22 cellular contexts compared by ENCODE assay signal in genomic region chr17:41534899-41535546, GRCh38. TPM values are rescaled to one million over a fixed set of nuclear protein-coding genes. Genes with fewer than 3 reads are reported as not detected.
DNase-seq lines count a peak whose midpoint lies in the region; ATAC-seq, FAIRE-seq and TF ChIP-seq lines count a peak whose summit lies in the region.
"Had no signal": no experiment of that assay in that cellular context is flagged by ENCODE, and none has a peak within 500 bp of the region (broad histone marks: within the 10 kb centered on the region; RNA-seq: fewer than 3 reads in every experiment).

No MANE protein-coding gene starts in this region.

- no peak overlapping the region for H3K4me2 ChIP-seq in HepG2 (ENCODE audit: low read depth, low read length)

- CTCF ChIA-PET in HepG2 (lab: Yijun Ruan, JAX; ENCODE audit: low intra/inter-chr PET ratio, low total read pairs), result interaction anchor here (1.3 to 1.7 kb wide), 2 partner anchors 14 to 48 kb away, joined by 3 read pairs; no protein-coding TSS in a partner anchor

- TF ChIP-seq EP300 in HepG2 (IDR thresholded peaks at IDR 0.05; ENCODE audit: low read depth in 2 of 2, low read length in 2 of 2) (no peak), HepG2 (CRISPR knock-in tag; IDR thresholded peaks at IDR 0.05; ENCODE audit: borderline replicate concordance) (no peak)

- H3K27me3 ChIP-seq in HepG2 (ENCODE audit: control insufficient read depth in 1 of 2, insufficient read depth in 2 of 2, low read length in 2 of 2), result peaks cover 0 to 9% of the 10 kb centered on the region in 2 experiments; a peak in 2 of 5 replicates
- H3K27me3 ChIP-seq in right lobe of liver, result no peaks in the 10 kb centered on the region
- H3K27me3 ChIP-seq in endodermal cell (ENCODE audit: control insufficient read depth, insufficient read depth, low read length, poor library complexity, severe bottlenecking), result no peaks in the 10 kb centered on the region
- H3K27me3 ChIP-seq: ascending aorta, pancreas had no signal

- H3K36me3 Mint-ChIP-seq in endodermal cell (ENCODE audit: low read depth), result no peaks in the 10 kb centered on the region
- H3K36me3 Mint-ChIP-seq: activated naive CD4-positive, alpha-beta T cell treated with anti-CD3 and anti-CD28 coated beads, Interleukin-2, amount 50 U/mL, for 72 hours; stimulated activated effector memory CD8-positive, alpha-beta T cell treated with anti-CD3 and anti-CD28 coated beads, Interleukin-12 subunit alpha, Interleukin-12 subunit beta, amount 100 ng/mL, for 72 hours had no signal

- H3K4me3 ChIP-seq in HepG2 (replicated peaks in 1 of 3; ENCODE audit: insufficient read depth in 1 of 3, low read depth in 2 of 3, low read length in 3 of 3) (no peak overlapping the region), right lobe of liver (no peak overlapping the region), endodermal cell (ENCODE audit: low read length) (no peak overlapping the region), coronary artery (no peak overlapping the region)
- H3K4me3 ChIP-seq: ascending aorta, pancreas, suprapubic skin had no signal

- H4K20me1 ChIP-seq in HepG2 (ENCODE audit: insufficient read depth, low read length), result no peaks in the 10 kb centered on the region

- intact Hi-C loops in HepG2 (cut with micrococcal nuclease; ENCODE audit: unreplicated experiment) (loop anchor here (10.0 kb wide), 1 partner anchor 120 kb away; no protein-coding TSS in a partner anchor), right lobe of liver (cut with DNase I) (no loop called here)

- H2AFZ ChIP-seq in HepG2 (ENCODE audit: low read length), result no peak overlapping the region

- H3K4me1 ChIP-seq in HepG2 (ENCODE audit: insufficient read depth, low read length) (peaks cover 64% of the 10 kb centered on the region), right lobe of liver (no peaks in the 10 kb centered on the region), endodermal cell (ENCODE audit: control insufficient read depth, insufficient read depth, low read length) (peaks cover 28% of the 10 kb centered on the region)
- H3K4me1 ChIP-seq: ascending aorta, pancreas had no signal

- H3K27ac Mint-ChIP-seq in endodermal cell, result no peak overlapping the region
- H3K27ac Mint-ChIP-seq: activated naive CD4-positive, alpha-beta T cell treated with anti-CD3 and anti-CD28 coated beads, Interleukin-2, amount 50 U/mL, for 72 hours; stimulated activated effector memory CD8-positive, alpha-beta T cell treated with anti-CD3 and anti-CD28 coated beads, Interleukin-12 subunit alpha, Interleukin-12 subunit beta, amount 100 ng/mL, for 72 hours had no signal

- ATAC-seq in HepG2 (no peak), right lobe of liver (no peak), GM19395 (IDR thresholded peaks at IDR 0.05; ENCODE audit: unreplicated experiment) (no peak)
- ATAC-seq: activated naive CD4-positive, alpha-beta T cell treated with anti-CD3 and anti-CD28 coated beads, Interleukin-2, amount 50 U/mL, for 72 hours; Right ventricle myocardium inferior; sciatic nerve had no signal

- no peaks in the 10 kb centered on the region for H3K27me3 Mint-ChIP-seq in endodermal cell (ENCODE audit: insufficient read depth)

- BruUV-seq in HepG2 (replicated peaks; lab: Mats Ljungman, UMichigan), result no TSS peak

- H3K27ac ChIP-seq in HepG2 (ENCODE audit: extremely low read length, insufficient read depth, low read length) (no peak overlapping the region), right lobe of liver (no peak overlapping the region), endodermal cell (ENCODE audit: low read depth, low read length) (no peak overlapping the region), coronary artery (no peak overlapping the region)
- H3K27ac ChIP-seq: ascending aorta, pancreas, suprapubic skin had no signal

- H3K9me3 ChIP-seq in HepG2 (ENCODE audit: low read length), result no peaks in the 10 kb centered on the region
- H3K9me3 ChIP-seq in right lobe of liver, result no peaks in the 10 kb centered on the region
- no peaks in the 10 kb centered on the region for H3K9me3 ChIP-seq in endodermal cell (ENCODE audit: control insufficient read depth, low read length)
- H3K9me3 ChIP-seq: ascending aorta, pancreas, suprapubic skin had no signal

- H3K9ac ChIP-seq in HepG2 (ENCODE audit: insufficient read depth, low read depth, low read length) (no peak overlapping the region), endodermal cell (ENCODE audit: extremely low read depth, low read length, poor library complexity, severe bottlenecking) (no peak overlapping the region)

- 0 out of 2 replicates have a peak, but pooled peaks have one; percentile 8 for TF ChIP-seq CTCF in HepG2 (CRISPR knock-in tag; IDR thresholded peaks at IDR 0.05)
- no peak for TF ChIP-seq CTCF in right lobe of liver (IDR thresholded peaks at IDR 0.05)
- peak; percentile 44 for TF ChIP-seq CTCF in endodermal cell (conservative IDR thresholded peaks at IDR 0.05)
- TF ChIP-seq CTCF in coronary artery (IDR thresholded peaks at IDR 0.05), result no peak

- no peak for FAIRE-seq in HepG2 (lab: Jason Lieb, UNC)
- FAIRE-seq: pancreas had no signal

- TF ChIP-seq POLR2A in HepG2 (IDR thresholded peaks at IDR 0.05; ENCODE audit: insufficient read depth in 1 of 2, low read depth in 2 of 2, low read length in 2 of 2) (no peak), right lobe of liver (IDR thresholded peaks at IDR 0.05) (no peak)

- no peak overlapping the region for H3K4me3 Mint-ChIP-seq in endodermal cell
- H3K4me3 Mint-ChIP-seq: central memory CD8-positive, alpha-beta T cell; stimulated activated effector memory CD8-positive, alpha-beta T cell treated with anti-CD3 and anti-CD28 coated beads, Interleukin-12 subunit alpha, Interleukin-12 subunit beta, amount 100 ng/mL, for 72 hours had no signal

- no peaks in the 10 kb centered on the region for H3K9me3 Mint-ChIP-seq in endodermal cell
- H3K9me3 Mint-ChIP-seq: activated naive CD4-positive, alpha-beta T cell treated with anti-CD3 and anti-CD28 coated beads, Interleukin-2, amount 50 U/mL, for 72 hours; central memory CD8-positive, alpha-beta T cell; stimulated activated effector memory CD8-positive, alpha-beta T cell treated with anti-CD3 and anti-CD28 coated beads, Interleukin-12 subunit alpha, Interleukin-12 subunit beta, amount 100 ng/mL, for 72 hours had no signal

- WGBS in HepG2 (ENCODE audit: low lambda C conversion rate), result 27% methylated on average over 5 of the region's 7 CpGs
- 52% methylated on average over 5 of the region's 7 CpGs for WGBS in right lobe of liver (ENCODE audit: insufficient coverage, low coverage, low lambda C conversion rate, missing lambda C conversion rate)
- WGBS in endodermal cell (ENCODE audit: insufficient coverage in 1 of 2, insufficient read length in 1 of 2), 2 experiments, result 81 to 95% methylated on average over 2 to 7 of the region's 7 CpGs

- no peak for DNase-seq in HepG2 (ENCODE audit: low spot score)
- DNase-seq in right lobe of liver, result no peak
- DNase-seq in endodermal cell, result peak; percentile 53
- no peak for DNase-seq in coronary artery (ENCODE audit: low spot score)
- DNase-seq in islet precursor cell, result no peak
- DNase-seq: activated CD4-positive, alpha-beta T cell treated with anti-CD3 and anti-CD28 coated beads for 48 hours; C1 segment of cervical spinal cord; DMS 273 treated with DMSO at 0.1 percent for 48 hours; foreskin melanocyte; kidney glomerular epithelial cell; NCI-H1105 treated with DMSO at 0.1 percent for 48 hours; NCI-H2081; NCI-H524 had no signal

- POLR2A ChIA-PET in HepG2 (lab: Yijun Ruan, JAX), result no interaction called here

- H3K36me3 ChIP-seq in HepG2 (replicated peaks in 1 of 2; ENCODE audit: control insufficient read depth in 1 of 2, insufficient read depth in 2 of 2, low read length in 2 of 2) (no peaks in the 10 kb centered on the region), right lobe of liver (no peaks in the 10 kb centered on the region), endodermal cell (ENCODE audit: control insufficient read depth, insufficient read depth, low read length) (no peaks in the 10 kb centered on the region)
- H3K36me3 ChIP-seq: ascending aorta, pancreas, suprapubic skin had no signal

- TF ChIP-seq RAD21 in HepG2 (CRISPR knock-in tag; IDR thresholded peaks at IDR 0.05), result no peak

- in situ Hi-C loops in HepG2 (cut with HindIII; ENCODE audit: extremely low pct_ligation_motif_present, low pct_unique_long_range_greater_than_20kb), result no loop called here

- H3K4me1 Mint-ChIP-seq in endodermal cell, result peaks cover 76% of the 10 kb centered on the region
- H3K4me1 Mint-ChIP-seq: central memory CD8-positive, alpha-beta T cell; stimulated activated effector memory CD8-positive, alpha-beta T cell treated with anti-CD3 and anti-CD28 coated beads, Interleukin-12 subunit alpha, Interleukin-12 subunit beta, amount 100 ng/mL, for 72 hours had no signal

- no peaks in the 10 kb centered on the region for H3K79me2 ChIP-seq in HepG2 (ENCODE audit: insufficient read depth, low read length)

RNA-seq across cellular contexts. Expression of gene KRT19, which starts 6.9 kb away (rescaled TPM):
- 114 and 131 TPM in 2 replicates for total RNA-seq in HepG2 (2016; rRNA removed; fragmentation: Illumina TruSeq; extraction: Trizol)
- 56.4 and 59.6 TPM in 2 replicates for total RNA-seq in HepG2 (2016; cell fraction: cytosol; rRNA removed; fragmentation: Illumina TruSeq; extraction: Trizol; ENCODE audit: low read depth)
- 112 and 133 TPM in 2 replicates for total RNA-seq in HepG2 (2016; cell fraction: insoluble cytoplasmic fraction; rRNA removed; fragmentation: Illumina TruSeq; extraction: Trizol)
- 51.6 and 55.7 TPM in 2 replicates for total RNA-seq in HepG2 (2016; cell fraction: membrane; rRNA removed; fragmentation: Illumina TruSeq; extraction: Trizol)
- 57.9 and 58.1 TPM in 2 replicates for total RNA-seq in HepG2 (2016; cell fraction: nucleus; rRNA removed; fragmentation: Illumina TruSeq; extraction: Trizol)
- polyA plus RNA-seq in HepG2 (2011; rRNA removed), result 142 and 154 TPM in 2 replicates
- polyA plus RNA-seq in HepG2 (2011; cell fraction: cytosol; rRNA removed), result 133 and 195 TPM in 2 replicates
- polyA plus RNA-seq in HepG2 (2011; cell fraction: nucleus; rRNA removed), result 87.0 and 93.3 TPM in 2 replicates
- polyA plus RNA-seq in HepG2 (2012), result 47.9 and 55.2 TPM in 2 replicates
- polyA plus RNA-seq in HepG2 (2016; cell fraction: cytosol; fragmentation: Illumina TruSeq; extraction: Trizol; ENCODE audit: low read depth), result 48.0 and 50.3 TPM in 2 replicates
- 100 and 108 TPM in 2 replicates for polyA plus RNA-seq in HepG2 (2016; cell fraction: insoluble cytoplasmic fraction; fragmentation: Illumina TruSeq; extraction: Trizol; ENCODE audit: low read depth)
- 41.2 and 41.6 TPM in 2 replicates for polyA plus RNA-seq in HepG2 (2016; cell fraction: membrane; fragmentation: Illumina TruSeq; extraction: Trizol; ENCODE audit: low read depth)
- 79.3 and 85.0 TPM in 2 replicates for polyA plus RNA-seq in HepG2 (2016; cell fraction: nucleus; fragmentation: Illumina TruSeq; extraction: Trizol; ENCODE audit: insufficient read depth, low read depth)
- polyA minus RNA-seq in HepG2 (2011; rRNA and poly(A)+ RNA removed; ENCODE audit: low replicate concordance), result 163 and 173 TPM in 2 replicates
- 82.1 and 108 TPM in 2 replicates for polyA minus RNA-seq in HepG2 (2011; cell fraction: cytosol; rRNA and poly(A)+ RNA removed)
- 23.6 and 27.8 TPM in 2 replicates for polyA minus RNA-seq in HepG2 (2011; cell fraction: nucleus; rRNA and poly(A)+ RNA removed)
- 1 to 10 TPM in 5 of 6 experiments, under 1 TPM in 1; 0.87 to 4.3 (median 2.5) TPM for total RNA-seq in right lobe of liver
- total RNA-seq in endodermal cell, result 1,000 to 10,000 TPM in 1 of 2 donors, 100 to 1,000 TPM in 1; 750 to 1,012 TPM
- 178 TPM for polyA plus RNA-seq in endodermal cell (2013, experiment 1 of 2)
- 191 TPM for polyA plus RNA-seq in endodermal cell (2013, experiment 2 of 2)
- total RNA-seq: activated naive CD4-positive, alpha-beta T cell treated with anti-CD3 and anti-CD28 coated beads, Interleukin-2, amount 50 U/mL, for 72 hours had no signal

RNA-seq across cellular contexts. Expression of gene KRT15, which starts 16.3 kb away (rescaled TPM):
- total RNA-seq in HepG2 (2016; rRNA removed; fragmentation: Illumina TruSeq; extraction: Trizol) (0.46 and 0.94 TPM in 2 replicates), right lobe of liver (not detected), endodermal cell (1 to 10 TPM in 1 of 2 donors, under 1 TPM in 1; 0.95 to 1.2 TPM)
- total RNA-seq in HepG2 (2016; cell fraction: cytosol; rRNA removed; fragmentation: Illumina TruSeq; extraction: Trizol; ENCODE audit: low read depth), result 0.26 and 0.30 TPM in 2 replicates
- 0.52 and 0.62 TPM in 2 replicates for total RNA-seq in HepG2 (2016; cell fraction: insoluble cytoplasmic fraction; rRNA removed; fragmentation: Illumina TruSeq; extraction: Trizol)
- 0.53 and 0.59 TPM in 2 replicates for total RNA-seq in HepG2 (2016; cell fraction: membrane; rRNA removed; fragmentation: Illumina TruSeq; extraction: Trizol)
- 0.63 and 1.2 TPM in 2 replicates for total RNA-seq in HepG2 (2016; cell fraction: nucleus; rRNA removed; fragmentation: Illumina TruSeq; extraction: Trizol)
- 0.63 and 1.2 TPM in 2 replicates for polyA plus RNA-seq in HepG2 (2011; rRNA removed)
- 0.85 and 0.87 TPM in 2 replicates for polyA plus RNA-seq in HepG2 (2011; cell fraction: cytosol; rRNA removed)
- polyA plus RNA-seq in HepG2 (2011; cell fraction: nucleus; rRNA removed), result 1.6 and 2.2 TPM in 2 replicates
- polyA plus RNA-seq in HepG2 (2012), result 0.27 and 0.33 TPM in 2 replicates
- 0.18 and 0.42 TPM in 2 replicates for polyA plus RNA-seq in HepG2 (2016; cell fraction: cytosol; fragmentation: Illumina TruSeq; extraction: Trizol; ENCODE audit: low read depth)
- 0.56 and 0.61 TPM in 2 replicates for polyA plus RNA-seq in HepG2 (2016; cell fraction: insoluble cytoplasmic fraction; fragmentation: Illumina TruSeq; extraction: Trizol; ENCODE audit: low read depth)
- polyA plus RNA-seq in HepG2 (2016; cell fraction: membrane; fragmentation: Illumina TruSeq; extraction: Trizol; ENCODE audit: low read depth), result 0.31 and 0.50 TPM in 2 replicates
- 1.0 TPM in 2 replicates for polyA plus RNA-seq in HepG2 (2016; cell fraction: nucleus; fragmentation: Illumina TruSeq; extraction: Trizol; ENCODE audit: insufficient read depth, low read depth)
- polyA minus RNA-seq in HepG2 (2011; rRNA and poly(A)+ RNA removed; ENCODE audit: low replicate concordance), result 0.28 and 4.2 TPM in 2 replicates
- 1.1 TPM in 1 of 2 replicates, not detected in the other for polyA minus RNA-seq in HepG2 (2011; cell fraction: cytosol; rRNA and poly(A)+ RNA removed)
- polyA minus RNA-seq in HepG2 (2011; cell fraction: nucleus; rRNA and poly(A)+ RNA removed), result 0.39 and 0.62 TPM in 2 replicates
- not detected for polyA plus RNA-seq in endodermal cell (2013, experiment 1 of 2)
- polyA plus RNA-seq in endodermal cell (2013, experiment 2 of 2), result not detected
- total RNA-seq: activated naive CD4-positive, alpha-beta T cell treated with anti-CD3 and anti-CD28 coated beads, Interleukin-2, amount 50 U/mL, for 72 hours; Right ventricle myocardium inferior had no signal

RNA-seq across cellular contexts. Expression of gene KRT13, which starts 29.6 kb away (rescaled TPM):
- not detected in 2 replicates for total RNA-seq in HepG2 (2016; rRNA removed; fragmentation: Illumina TruSeq; extraction: Trizol)
- total RNA-seq in HepG2 (2016; cell fraction: cytosol; rRNA removed; fragmentation: Illumina TruSeq; extraction: Trizol; ENCODE audit: low read depth), result not detected in 2 replicates
- not detected in 2 replicates for total RNA-seq in HepG2 (2016; cell fraction: insoluble cytoplasmic fraction; rRNA removed; fragmentation: Illumina TruSeq; extraction: Trizol)
- total RNA-seq in HepG2 (2016; cell fraction: membrane; rRNA removed; fragmentation: Illumina TruSeq; extraction: Trizol), result not detected in 2 replicates
- not detected in 2 replicates for total RNA-seq in HepG2 (2016; cell fraction: nucleus; rRNA removed; fragmentation: Illumina TruSeq; extraction: Trizol)
- 0.30 TPM in 1 of 2 replicates, not detected in the other for polyA plus RNA-seq in HepG2 (2011; rRNA removed)
- 0.05 TPM in 1 of 2 replicates, not detected in the other for polyA plus RNA-seq in HepG2 (2011; cell fraction: cytosol; rRNA removed)
- polyA plus RNA-seq in HepG2 (2011; cell fraction: nucleus; rRNA removed), result 0.09 TPM in 1 of 2 replicates, not detected in the other
- not detected in 2 replicates for polyA plus RNA-seq in HepG2 (2012)
- polyA plus RNA-seq in HepG2 (2016; cell fraction: cytosol; fragmentation: Illumina TruSeq; extraction: Trizol; ENCODE audit: low read depth), result not detected in 2 replicates
- not detected in 2 replicates for polyA plus RNA-seq in HepG2 (2016; cell fraction: insoluble cytoplasmic fraction; fragmentation: Illumina TruSeq; extraction: Trizol; ENCODE audit: low read depth)
- not detected in 2 replicates for polyA plus RNA-seq in HepG2 (2016; cell fraction: membrane; fragmentation: Illumina TruSeq; extraction: Trizol; ENCODE audit: low read depth)
- polyA plus RNA-seq in HepG2 (2016; cell fraction: nucleus; fragmentation: Illumina TruSeq; extraction: Trizol; ENCODE audit: insufficient read depth, low read depth), result not detected in 2 replicates
- polyA minus RNA-seq in HepG2 (2011; rRNA and poly(A)+ RNA removed; ENCODE audit: low replicate concordance), result 0.70 TPM in 1 of 2 replicates, not detected in the other
- not detected in 2 replicates for polyA minus RNA-seq in HepG2 (2011; cell fraction: cytosol; rRNA and poly(A)+ RNA removed)
- polyA minus RNA-seq in HepG2 (2011; cell fraction: nucleus; rRNA and poly(A)+ RNA removed), result not detected in 2 replicates
- total RNA-seq in right lobe of liver, result 1 to 10 TPM in 1 of 6 experiments, not detected in 5; 1.6 TPM
- total RNA-seq in endodermal cell, result not detected
- not detected for polyA plus RNA-seq in endodermal cell (2013, experiment 1 of 2)
- not detected for polyA plus RNA-seq in endodermal cell (2013, experiment 2 of 2)
- total RNA-seq: activated naive CD4-positive, alpha-beta T cell treated with anti-CD3 and anti-CD28 coated beads, Interleukin-2, amount 50 U/mL, for 72 hours; Right ventricle myocardium inferior had no signal

RNA-seq across cellular contexts. Expression of gene KRT9, which starts 36.8 kb away (rescaled TPM):
- total RNA-seq in HepG2 (2016; rRNA removed; fragmentation: Illumina TruSeq; extraction: Trizol) (not detected in 2 replicates), right lobe of liver (not detected), endodermal cell (not detected)
- not detected in 2 replicates for total RNA-seq in HepG2 (2016; cell fraction: cytosol; rRNA removed; fragmentation: Illumina TruSeq; extraction: Trizol; ENCODE audit: low read depth)
- not detected in 2 replicates for total RNA-seq in HepG2 (2016; cell fraction: insoluble cytoplasmic fraction; rRNA removed; fragmentation: Illumina TruSeq; extraction: Trizol)
- total RNA-seq in HepG2 (2016; cell fraction: membrane; rRNA removed; fragmentation: Illumina TruSeq; extraction: Trizol), result not detected in 2 replicates
- not detected in 2 replicates for total RNA-seq in HepG2 (2016; cell fraction: nucleus; rRNA removed; fragmentation: Illumina TruSeq; extraction: Trizol)
- polyA plus RNA-seq in HepG2 (2011; rRNA removed), result not detected in 2 replicates
- not detected in 2 replicates for polyA plus RNA-seq in HepG2 (2011; cell fraction: cytosol; rRNA removed)
- not detected in 2 replicates for polyA plus RNA-seq in HepG2 (2011; cell fraction: nucleus; rRNA removed)
- polyA plus RNA-seq in HepG2 (2012), result not detected in 2 replicates
- polyA plus RNA-seq in HepG2 (2016; cell fraction: cytosol; fragmentation: Illumina TruSeq; extraction: Trizol; ENCODE audit: low read depth), result not detected in 2 replicates
- not detected in 2 replicates for polyA plus RNA-seq in HepG2 (2016; cell fraction: insoluble cytoplasmic fraction; fragmentation: Illumina TruSeq; extraction: Trizol; ENCODE audit: low read depth)
- polyA plus RNA-seq in HepG2 (2016; cell fraction: membrane; fragmentation: Illumina TruSeq; extraction: Trizol; ENCODE audit: low read depth), result not detected in 2 replicates
- polyA plus RNA-seq in HepG2 (2016; cell fraction: nucleus; fragmentation: Illumina TruSeq; extraction: Trizol; ENCODE audit: insufficient read depth, low read depth), result not detected in 2 replicates
- polyA minus RNA-seq in HepG2 (2011; rRNA and poly(A)+ RNA removed; ENCODE audit: low replicate concordance), result 0.19 TPM in 1 of 2 replicates, not detected in the other
- not detected in 2 replicates for polyA minus RNA-seq in HepG2 (2011; cell fraction: cytosol; rRNA and poly(A)+ RNA removed)
- polyA minus RNA-seq in HepG2 (2011; cell fraction: nucleus; rRNA and poly(A)+ RNA removed), result not detected in 2 replicates
- polyA plus RNA-seq in endodermal cell (2013, experiment 1 of 2), result not detected
- polyA plus RNA-seq in endodermal cell (2013, experiment 2 of 2), result not detected
- total RNA-seq: activated naive CD4-positive, alpha-beta T cell treated with anti-CD3 and anti-CD28 coated beads, Interleukin-2, amount 50 U/mL, for 72 hours; ascending aorta; pancreas; Right ventricle myocardium inferior; sciatic nerve had no signal
- polyA plus RNA-seq: pancreas had no signal

RNA-seq across cellular contexts. Expression of gene KRT36, which starts 45.3 kb away (rescaled TPM):
- total RNA-seq in HepG2 (2016; rRNA removed; fragmentation: Illumina TruSeq; extraction: Trizol) (not detected in 2 replicates), right lobe of liver (not detected), endodermal cell (not detected)
- not detected in 2 replicates for total RNA-seq in HepG2 (2016; cell fraction: cytosol; rRNA removed; fragmentation: Illumina TruSeq; extraction: Trizol; ENCODE audit: low read depth)
- total RNA-seq in HepG2 (2016; cell fraction: insoluble cytoplasmic fraction; rRNA removed; fragmentation: Illumina TruSeq; extraction: Trizol), result not detected in 2 replicates
- total RNA-seq in HepG2 (2016; cell fraction: membrane; rRNA removed; fragmentation: Illumina TruSeq; extraction: Trizol), result not detected in 2 replicates
- not detected in 2 replicates for total RNA-seq in HepG2 (2016; cell fraction: nucleus; rRNA removed; fragmentation: Illumina TruSeq; extraction: Trizol)
- polyA plus RNA-seq in HepG2 (2011; rRNA removed), result not detected in 2 replicates
- polyA plus RNA-seq in HepG2 (2011; cell fraction: cytosol; rRNA removed), result not detected in 2 replicates
- not detected in 2 replicates for polyA plus RNA-seq in HepG2 (2011; cell fraction: nucleus; rRNA removed)
- not detected in 2 replicates for polyA plus RNA-seq in HepG2 (2012)
- polyA plus RNA-seq in HepG2 (2016; cell fraction: cytosol; fragmentation: Illumina TruSeq; extraction: Trizol; ENCODE audit: low read depth), result not detected in 2 replicates
- polyA plus RNA-seq in HepG2 (2016; cell fraction: insoluble cytoplasmic fraction; fragmentation: Illumina TruSeq; extraction: Trizol; ENCODE audit: low read depth), result not detected in 2 replicates
- not detected in 2 replicates for polyA plus RNA-seq in HepG2 (2016; cell fraction: membrane; fragmentation: Illumina TruSeq; extraction: Trizol; ENCODE audit: low read depth)
- not detected in 2 replicates for polyA plus RNA-seq in HepG2 (2016; cell fraction: nucleus; fragmentation: Illumina TruSeq; extraction: Trizol; ENCODE audit: insufficient read depth, low read depth)
- not detected in 2 replicates for polyA minus RNA-seq in HepG2 (2011; rRNA and poly(A)+ RNA removed; ENCODE audit: low replicate concordance)
- not detected in 2 replicates for polyA minus RNA-seq in HepG2 (2011; cell fraction: cytosol; rRNA and poly(A)+ RNA removed)
- polyA minus RNA-seq in HepG2 (2011; cell fraction: nucleus; rRNA and poly(A)+ RNA removed), result not detected in 2 replicates
- not detected for polyA plus RNA-seq in endodermal cell (2013, experiment 1 of 2)
- polyA plus RNA-seq in endodermal cell (2013, experiment 2 of 2), result not detected
- total RNA-seq: activated naive CD4-positive, alpha-beta T cell treated with anti-CD3 and anti-CD28 coated beads, Interleukin-2, amount 50 U/mL, for 72 hours; ascending aorta; pancreas; Right ventricle myocardium inferior; sciatic nerve had no signal
- polyA plus RNA-seq: pancreas had no signal

Comparison
In these comparisons a context has a peak if more than half of its experiments do, and no peak if none do; other contexts are left out.
1. CTCF ChIP-seq: peak in HepG2 (single experiment) and endodermal cell (single experiment); none in right lobe of liver (0 of 4) and coronary artery (single experiment).
2. RNA of gene KRT19, which starts 6.9 kb away (total RNA-seq): 750 to 1,012 TPM in endodermal cell and 51.6 to 133 TPM in HepG2; 0.87 to 4.3 TPM in right lobe of liver; every median in the first group is over 10 times any median in the second.